ENCODE assay signal across 19 cellular contexts in the genomic region with DNA sequence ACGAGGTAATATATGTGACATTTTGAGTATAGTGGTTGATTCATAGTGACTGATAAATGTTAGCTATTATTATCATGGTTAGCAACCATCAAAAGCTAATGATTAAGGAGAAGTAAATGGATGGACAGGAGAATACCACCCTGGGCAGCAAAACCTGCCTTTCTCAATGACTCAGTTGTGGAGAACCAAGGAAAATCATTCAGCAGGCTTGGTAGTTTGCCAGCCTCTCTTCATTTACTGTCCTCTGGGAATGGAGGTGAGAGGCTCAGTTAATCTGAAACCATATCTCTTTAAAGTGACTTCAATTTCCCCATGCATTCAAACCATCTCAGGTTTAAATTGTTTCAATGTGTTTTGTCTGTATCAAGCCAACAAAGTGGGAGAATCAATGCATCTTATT. TPM values are rescaled to one million over a fixed set of nuclear protein-coding genes. Genes with fewer than 3 reads are reported as not detected.
DNase-seq lines count a peak whose midpoint lies in the region; ATAC-seq and TF ChIP-seq lines count a peak whose summit lies in the region.
"Had no signal": no experiment of that assay in that cellular context is flagged by ENCODE, and none has a peak within 500 bp of the region (broad histone marks: within the 10 kb centered on the region; RNA-seq: fewer than 3 reads in every experiment).

No MANE protein-coding gene starts in this region.

- no peak for TF ChIP-seq CTCF in SK-N-SH (IDR thresholded peaks at IDR 0.05)

- no peak for TF ChIP-seq EP300 in SK-N-SH (IDR thresholded peaks at IDR 0.05; ENCODE audit: borderline replicate concordance in 1 of 2, low read depth in 1 of 2, low read length in 1 of 2)

- TF ChIP-seq RAD21 in SK-N-SH (IDR thresholded peaks at IDR 0.05; ENCODE audit: low read length): no peak

- WGBS in SK-N-SH (ENCODE audit: low lambda C conversion rate): 42% methylated on average over 1 of the region's 1 CpG

- no peaks in the 10 kb centered on the region for H3K9me2 ChIP-seq in SK-N-SH

- POLR2A ChIA-PET in SK-N-SH (lab: Yijun Ruan, JAX): no interaction called here

- peak overlapping the region; percentile 25 to 31; a peak in 2 of 4 replicates for H3K27ac ChIP-seq in SK-N-SH (ENCODE audit: low read depth in 2 of 2, low read length in 1 of 2)
- H3K27ac ChIP-seq: 22Rv1, epithelial cell of prostate, KMS-11, WERI-Rb-1 had no signal

- H4K20me1 ChIP-seq in SK-N-SH (ENCODE audit: insufficient read depth): no peaks in the 10 kb centered on the region

- H3K4me1 ChIP-seq in SK-N-SH (ENCODE audit: control insufficient read depth in 1 of 2, insufficient read depth in 2 of 2, low read depth in 1 of 2, low read length in 1 of 2): peaks cover 7 to 30% of the 10 kb centered on the region in 2 experiments; a peak in 3 of 4 replicates

- CTCF ChIA-PET in SK-N-SH (lab: Yijun Ruan, JAX): interaction anchor here (0.9 to 1.4 kb wide), 2 partner anchors 149 to 211 kb away, joined by 3 read pairs; no protein-coding TSS in a partner anchor

- no peak overlapping the region for H3K9ac ChIP-seq in SK-N-SH
- H3K9ac ChIP-seq: KMS-11 had no signal

- no peak for ATAC-seq in GM21619 (IDR thresholded peaks at IDR 0.05; ENCODE audit: unreplicated experiment)
- ATAC-seq: left lobe of liver had no signal

- no peaks in the 10 kb centered on the region for H3K27me3 ChIP-seq in SK-N-SH (ENCODE audit: insufficient read depth)

- no peak overlapping the region for H3K4me2 ChIP-seq in SK-N-SH
- H3K4me2 ChIP-seq: KMS-11 had no signal

- H3K36me3 ChIP-seq in SK-N-SH (replicated peaks in 1 of 2; ENCODE audit: control insufficient read depth in 1 of 2, insufficient read depth in 2 of 2, low read length in 1 of 2): no peaks in the 10 kb centered on the region
- H3K36me3 ChIP-seq: WERI-Rb-1 had no signal

- no peak overlapping the region for H2AFZ ChIP-seq in SK-N-SH (ENCODE audit: low read depth)

- no peaks in the 10 kb centered on the region for H3K79me2 ChIP-seq in SK-N-SH (ENCODE audit: insufficient read depth)

- no peaks in the 10 kb centered on the region for H3K9me3 ChIP-seq in SK-N-SH

- H3K4me3 ChIP-seq in SK-N-SH (ENCODE audit: low read depth in 2 of 2, low read length in 1 of 2): no peak overlapping the region

- peaks cover 15% of the 10 kb centered on the region for H3F3A ChIP-seq in SK-N-SH (replicated peaks; ENCODE audit: insufficient read depth)

- DNase-seq in DMS 273 (lab: John Stamatoyannopoulos, UW; ENCODE audit: unreplicated experiment): peak; percentile 13
- DNase-seq in DMS 273 treated with DMSO at 0.1 percent for 48 hours (lab: John Stamatoyannopoulos, UW): no peak
- peak; percentile 85 for DNase-seq in NCI-H128 (lab: John Stamatoyannopoulos, UW; ENCODE audit: unreplicated experiment)
- DNase-seq in SK-N-SH: no peak
- peak; percentile 44 for DNase-seq in mucosa of gallbladder (ENCODE audit: low spot score)
- no peak for DNase-seq in stimulated activated CD4-positive, alpha-beta T cell treated with anti-CD3 and anti-CD28 coated beads, Interleukin-2, amount 100 ng/mL, for 24 hours
- no peak for DNase-seq in nucleus accumbens (lab: John Stamatoyannopoulos, UW)
- DNase-seq: activated CD8-positive, alpha-beta memory T cell treated with anti-CD3 and anti-CD28 coated beads for 24 hours; amniotic stem cell; naive B cell; NCI-H2227 treated with DMSO at 0.1 percent for 48 hours; WERI-Rb-1 had no signal

TF ChIP-seq in SK-N-SH, 30 proteins besides CTCF, POLR2A, EP300 and RAD21:
- TF ChIP-seq NFIC (IDR thresholded peaks at IDR 0.05; ENCODE audit: borderline replicate concordance): peak; percentile 45; the same call in 1 of the 2 replicates
- no peak for TF ChIP-seq RXRA (IDR thresholded peaks at IDR 0.05; ENCODE audit: borderline replicate concordance, low read depth)
- TF ChIP-seq, protein P1, sequence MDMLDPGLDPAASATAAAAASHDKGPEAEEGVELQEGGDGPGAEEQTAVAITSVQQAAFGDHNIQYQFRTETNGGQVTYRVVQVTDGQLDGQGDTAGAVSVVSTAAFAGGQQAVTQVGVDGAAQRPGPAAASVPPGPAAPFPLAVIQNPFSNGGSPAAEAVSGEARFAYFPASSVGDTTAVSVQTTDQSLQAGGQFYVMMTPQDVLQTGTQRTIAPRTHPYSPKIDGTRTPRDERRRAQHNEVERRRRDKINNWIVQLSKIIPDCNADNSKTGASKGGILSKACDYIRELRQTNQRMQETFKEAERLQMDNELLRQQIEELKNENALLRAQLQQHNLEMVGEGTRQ (IDR thresholded peaks at IDR 0.05; ENCODE audit: borderline replicate concordance, low read depth, low read length): no peak
- peak; percentile 19; the same call in 1 of the 2 replicates for TF ChIP-seq JUND (IDR thresholded peaks at IDR 0.05)
- TF ChIP-seq, protein P2, sequence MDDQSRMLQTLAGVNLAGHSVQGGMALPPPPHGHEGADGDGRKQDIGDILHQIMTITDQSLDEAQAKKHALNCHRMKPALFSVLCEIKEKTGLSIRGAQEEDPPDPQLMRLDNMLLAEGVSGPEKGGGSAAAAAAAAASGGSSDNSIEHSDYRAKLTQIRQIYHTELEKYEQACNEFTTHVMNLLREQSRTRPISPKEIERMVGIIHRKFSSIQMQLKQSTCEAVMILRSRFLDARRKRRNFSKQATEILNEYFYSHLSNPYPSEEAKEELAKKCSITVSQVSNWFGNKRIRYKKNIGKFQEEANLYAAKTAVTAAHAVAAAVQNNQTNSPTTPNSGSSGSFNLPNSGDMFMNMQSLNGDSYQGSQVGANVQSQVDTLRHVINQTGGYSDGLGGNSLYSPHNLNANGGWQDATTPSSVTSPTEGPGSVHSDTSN (IDR thresholded peaks at IDR 0.05): peak; percentile 37; the same call in 1 of the 2 replicates
- TF ChIP-seq FOSL2 (IDR thresholded peaks at IDR 0.05; ENCODE audit: borderline replicate concordance, low read depth): peak; percentile 11; the same call in 1 of the 2 replicates
- TF ChIP-seq TCF12 (IDR thresholded peaks at IDR 0.05): peak; percentile 60; the same call in 1 of the 2 replicates
- 0 out of 2 replicates have a peak, but pooled peaks have one; percentile 21 for TF ChIP-seq TEAD4 (IDR thresholded peaks at IDR 0.05; ENCODE audit: borderline replicate concordance, insufficient read depth)
- TF ChIP-seq CHD2 (IDR thresholded peaks at IDR 0.05; ENCODE audit: low read length, partially characterized antibody): no peak
- no peak for TF ChIP-seq FOXJ3 (CRISPR knock-in tag; IDR thresholded peaks at IDR 0.05)
- no peak for TF ChIP-seq NRF1 (IDR thresholded peaks at IDR 0.05; ENCODE audit: low read depth, low read length)
- TF ChIP-seq, protein P3, sequence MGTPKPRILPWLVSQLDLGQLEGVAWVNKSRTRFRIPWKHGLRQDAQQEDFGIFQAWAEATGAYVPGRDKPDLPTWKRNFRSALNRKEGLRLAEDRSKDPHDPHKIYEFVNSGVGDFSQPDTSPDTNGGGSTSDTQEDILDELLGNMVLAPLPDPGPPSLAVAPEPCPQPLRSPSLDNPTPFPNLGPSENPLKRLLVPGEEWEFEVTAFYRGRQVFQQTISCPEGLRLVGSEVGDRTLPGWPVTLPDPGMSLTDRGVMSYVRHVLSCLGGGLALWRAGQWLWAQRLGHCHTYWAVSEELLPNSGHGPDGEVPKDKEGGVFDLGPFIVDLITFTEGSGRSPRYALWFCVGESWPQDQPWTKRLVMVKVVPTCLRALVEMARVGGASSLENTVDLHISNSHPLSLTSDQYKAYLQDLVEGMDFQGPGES (IDR thresholded peaks at IDR 0.05; ENCODE audit: low read depth, low read length): no peak
- TF ChIP-seq FOXM1 (IDR thresholded peaks at IDR 0.05; ENCODE audit: low read depth): 0 out of 2 replicates have a peak, but pooled peaks have one; percentile 18
- TF ChIP-seq, protein P4, sequence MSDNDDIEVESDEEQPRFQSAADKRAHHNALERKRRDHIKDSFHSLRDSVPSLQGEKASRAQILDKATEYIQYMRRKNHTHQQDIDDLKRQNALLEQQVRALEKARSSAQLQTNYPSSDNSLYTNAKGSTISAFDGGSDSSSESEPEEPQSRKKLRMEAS (IDR thresholded peaks at IDR 0.05; ENCODE audit: low read depth): no peak
- no peak for TF ChIP-seq EZH2phosphoT487 (IDR thresholded peaks at IDR 0.05; ENCODE audit: borderline replicate concordance, low read depth)
TF ChIP-seq in SK-N-SH: peak in this region for 7.

RNA-seq across cellular contexts. Expression of a gene that starts 2.8 kb away (rescaled TPM):
- 0.30 and 0.32 TPM in 2 replicates for polyA plus RNA-seq in SK-N-SH (2012; rRNA removed)
- 0.20 and 0.40 TPM in 2 replicates for polyA plus RNA-seq in SK-N-SH (2012; cell fraction: cytosol; rRNA removed)
- 0.05 and 0.12 TPM in 2 replicates for polyA plus RNA-seq in SK-N-SH (2012; cell fraction: nucleus; rRNA removed)
- 7.7 TPM for total RNA-seq in mucosa of gallbladder
- total RNA-seq: activated T-helper 2 cell treated with anti-CD3 and anti-CD28 coated beads, Interferon-gamma antibody, Interleukin-2, Interleukin-4, amounts not matched to agents 10 μg/mL and 5 μg/mL and 100 μg/mL, durations not matched to agents 14 hours and 24 hours and 36 hours; OCI-LY7 had no signal

RNA-seq across cellular contexts. Expression of a gene that starts 46.8 kb away (rescaled TPM):
- 209 and 257 TPM in 2 replicates for polyA plus RNA-seq in SK-N-SH (2012; rRNA removed)
- 194 and 219 TPM in 2 replicates for polyA plus RNA-seq in SK-N-SH (2012; cell fraction: cytosol; rRNA removed)
- polyA plus RNA-seq in SK-N-SH (2012; cell fraction: nucleus; rRNA removed): 231 and 358 TPM in 2 replicates
- 139 TPM for total RNA-seq in mucosa of gallbladder
- total RNA-seq: activated T-helper 2 cell treated with anti-CD3 and anti-CD28 coated beads, Interferon-gamma antibody, Interleukin-2, Interleukin-4, amounts not matched to agents 10 μg/mL and 5 μg/mL and 100 μg/mL, durations not matched to agents 14 hours and 24 hours and 36 hours; OCI-LY7 had no signal

Comparison
In these comparisons a context has a peak if more than half of its experiments do, and no peak if none do; other contexts are left out.
1. DNase-seq: peak in DMS 273 (single experiment), NCI-H128 (single experiment) and mucosa of gallbladder (single experiment); none in DMS 273 treated with DMSO at 0.1 percent for 48 hours (single experiment), SK-N-SH (single experiment), stimulated activated CD4-positive, alpha-beta T cell treated with anti-CD3 and anti-CD28 coated beads, Interleukin-2, amount 100 ng/mL, for 24 hours (0 of 2) and nucleus accumbens (0 of 56).